15 cellular contexts compared by ENCODE assay signal in the genomic region with DNA sequence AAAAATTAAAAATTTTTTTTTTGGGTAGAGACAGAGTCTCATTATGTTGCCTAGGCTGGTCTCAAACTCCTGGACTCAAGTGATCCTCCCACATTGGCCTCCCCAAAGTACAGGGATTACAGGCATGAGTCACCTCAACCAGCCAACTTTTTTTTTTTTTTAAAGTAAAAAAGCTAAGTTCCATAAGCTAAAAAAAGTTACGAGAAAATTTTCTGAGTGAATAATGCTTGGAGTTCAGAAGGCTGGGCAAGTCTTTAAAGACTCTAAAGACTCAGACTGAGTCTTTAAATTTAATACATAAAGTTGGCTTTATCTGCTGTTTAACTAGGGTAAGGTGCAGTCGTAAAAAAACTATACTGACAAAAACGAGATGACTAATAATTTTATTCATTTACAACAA. TPM values are rescaled to one million over a fixed set of nuclear protein-coding genes. Genes with fewer than 3 reads are reported as not detected.
A peak's percentile ranks its signal among the peaks of the same experiment; 100 is the strongest.
DNase-seq lines count a peak whose midpoint lies in the region; ATAC-seq and TF ChIP-seq lines count a peak whose summit lies in the region.
"Had no signal": no experiment of that assay in that cellular context is flagged by ENCODE, and none has a peak within 500 bp of the region (broad histone marks: within the 10 kb centered on the region; RNA-seq: fewer than 3 reads in every experiment).

No MANE protein-coding gene starts in this region.

- H4K20me1 ChIP-seq in OCI-LY3 (ENCODE audit: insufficient read depth, low read length): peaks cover 91% of the 10 kb centered on the region

- TF ChIP-seq CTCF in OCI-LY3 (IDR thresholded peaks at IDR 0.05; ENCODE audit: low read depth, low read length): no peak

- H3K27me3 Mint-ChIP-seq in effector memory CD8-positive, alpha-beta T cell: no peaks in the 10 kb centered on the region

- H3K9ac ChIP-seq in OCI-LY3 (ENCODE audit: low read length): 0 out of 2 replicates have a peak overlapping the region, but pooled peaks have one; percentile 1

- peaks cover 100% of the 10 kb centered on the region for H3K79me2 ChIP-seq in OCI-LY3 (ENCODE audit: low read length)

- peak overlapping the region; percentile 46 for H3K27ac ChIP-seq in OCI-LY3 (ENCODE audit: low read length)
- H3K27ac ChIP-seq: C4-2B, HL-60 had no signal

- H3K4me1 Mint-ChIP-seq in effector memory CD8-positive, alpha-beta T cell (ENCODE audit: low read depth in 2 of 2): peaks cover 36 to 48% of the 10 kb centered on the region in 2 donors
- peaks cover 25% of the 10 kb centered on the region for H3K4me1 Mint-ChIP-seq in stimulated activated effector memory CD8-positive, alpha-beta T cell treated with anti-CD3 and anti-CD28 coated beads, Interleukin-12 subunit alpha, Interleukin-12 subunit beta, amount 100 ng/mL, for 72 hours

- H3K36me3 Mint-ChIP-seq in activated naive CD4-positive, alpha-beta T cell treated with anti-CD3 and anti-CD28 coated beads, Interleukin-2, amount 50 U/mL, for 72 hours: peaks cover 20 to 41% of the 10 kb centered on the region in 2 donors
- H3K36me3 Mint-ChIP-seq in effector memory CD8-positive, alpha-beta T cell (ENCODE audit: insufficient read depth): peaks cover 86% of the 10 kb centered on the region
- H3K36me3 Mint-ChIP-seq in stimulated activated effector memory CD8-positive, alpha-beta T cell treated with anti-CD3 and anti-CD28 coated beads, Interleukin-12 subunit alpha, Interleukin-12 subunit beta, amount 100 ng/mL, for 72 hours: peaks cover 100% of the 10 kb centered on the region

- peak overlapping the region; percentile 68 for H3K4me2 ChIP-seq in OCI-LY3 (ENCODE audit: low read length)

- peaks cover 34% of the 10 kb centered on the region for H3K36me3 ChIP-seq in OCI-LY3 (replicated peaks; ENCODE audit: low read depth, low read length)

- no peak for DNase-seq in activated naive CD4-positive, alpha-beta T cell treated with anti-CD3 and anti-CD28 coated beads, Interleukin-2, amount 50 U/mL, for 72 hours (ENCODE audit: low spot score in 2 of 2)
- DNase-seq in activated naive CD4-positive, alpha-beta T cell (lab: John Stamatoyannopoulos, UW): no peak
- no peak for DNase-seq in effector memory CD8-positive, alpha-beta T cell
- no peak for DNase-seq in stimulated activated effector memory CD8-positive, alpha-beta T cell treated with anti-CD3 and anti-CD28 coated beads, Interleukin-12 subunit alpha, Interleukin-12 subunit beta, amount 100 ng/mL, for 72 hours (ENCODE audit: low spot score in 2 of 2)
- no peak for DNase-seq in KG1 (lab: John Stamatoyannopoulos, UW)
- no peak for DNase-seq in GF-D8 (lab: John Stamatoyannopoulos, UW)
- DNase-seq: dermis blood vessel endothelial cell; NCI-H1417 treated with DMSO at 0.1 percent for 48 hours; NCI-H82; small intestine; stimulated activated CD8-positive, alpha-beta memory T cell treated with anti-CD3 and anti-CD28 coated beads, Interleukin-4, amount 100 ng/mL, for 48 hours had no signal

- no peaks in the 10 kb centered on the region for H3K9me3 ChIP-seq in OCI-LY3 (ENCODE audit: insufficient read depth, low read length)

- no peak overlapping the region for H2AFZ ChIP-seq in OCI-LY3 (ENCODE audit: low read depth, low read length)

- no peaks in the 10 kb centered on the region for H3K27me3 ChIP-seq in OCI-LY3 (ENCODE audit: low read depth, low read length)

- H3K9me3 Mint-ChIP-seq in activated naive CD4-positive, alpha-beta T cell treated with anti-CD3 and anti-CD28 coated beads, Interleukin-2, amount 50 U/mL, for 72 hours: no peaks in the 10 kb centered on the region
- no peaks in the 10 kb centered on the region for H3K9me3 Mint-ChIP-seq in effector memory CD8-positive, alpha-beta T cell
- H3K9me3 Mint-ChIP-seq in stimulated activated effector memory CD8-positive, alpha-beta T cell treated with anti-CD3 and anti-CD28 coated beads, Interleukin-12 subunit alpha, Interleukin-12 subunit beta, amount 100 ng/mL, for 72 hours: no peaks in the 10 kb centered on the region

- peak overlapping the region; percentile 47 for H3K4me3 ChIP-seq in OCI-LY3 (ENCODE audit: low read length)

- peak; percentile 7 to 23 for ATAC-seq in activated naive CD4-positive, alpha-beta T cell treated with anti-CD3 and anti-CD28 coated beads, Interleukin-2, amount 50 U/mL, for 72 hours
- ATAC-seq in effector memory CD8-positive, alpha-beta T cell (replicated peaks): no peak
- ATAC-seq in stimulated activated effector memory CD8-positive, alpha-beta T cell treated with anti-CD3 and anti-CD28 coated beads, Interleukin-12 subunit alpha, Interleukin-12 subunit beta, amount 100 ng/mL, for 72 hours: peak; percentile 4
- ATAC-seq in HG03135 (IDR thresholded peaks at IDR 0.05; ENCODE audit: unreplicated experiment): no peak

- peaks cover 33% of the 10 kb centered on the region for H3K4me1 ChIP-seq in OCI-LY3 (ENCODE audit: low read length)

- H3K4me3 Mint-ChIP-seq in effector memory CD8-positive, alpha-beta T cell: peak overlapping the region; percentile 73 to 97
- peak overlapping the region; percentile 96 for H3K4me3 Mint-ChIP-seq in stimulated activated effector memory CD8-positive, alpha-beta T cell treated with anti-CD3 and anti-CD28 coated beads, Interleukin-12 subunit alpha, Interleukin-12 subunit beta, amount 100 ng/mL, for 72 hours

- H3K27ac Mint-ChIP-seq in activated naive CD4-positive, alpha-beta T cell treated with anti-CD3 and anti-CD28 coated beads, Interleukin-2, amount 50 U/mL, for 72 hours: no peak overlapping the region
- no peak overlapping the region for H3K27ac Mint-ChIP-seq in effector memory CD8-positive, alpha-beta T cell
- no peak overlapping the region for H3K27ac Mint-ChIP-seq in stimulated activated effector memory CD8-positive, alpha-beta T cell treated with anti-CD3 and anti-CD28 coated beads, Interleukin-12 subunit alpha, Interleukin-12 subunit beta, amount 100 ng/mL, for 72 hours

RNA-seq across cellular contexts. Expression of a gene that starts 5.6 kb away (rescaled TPM):
- 100 to 1,000 TPM; 180 to 239 TPM for total RNA-seq in activated naive CD4-positive, alpha-beta T cell treated with anti-CD3 and anti-CD28 coated beads, Interleukin-2, amount 50 U/mL, for 72 hours

Comparison
In these comparisons a context has a peak if more than half of its experiments do, and no peak if none do; other contexts are left out.
1. ATAC-seq: peak in activated naive CD4-positive, alpha-beta T cell treated with anti-CD3 and anti-CD28 coated beads, Interleukin-2, amount 50 U/mL, for 72 hours (2 of 2) and stimulated activated effector memory CD8-positive, alpha-beta T cell treated with anti-CD3 and anti-CD28 coated beads, Interleukin-12 subunit alpha, Interleukin-12 subunit beta, amount 100 ng/mL, for 72 hours (single experiment); none in effector memory CD8-positive, alpha-beta T cell (single experiment) and HG03135 (single experiment).